20 cellular contexts compared by ENCODE assay signal in the genomic region with DNA sequence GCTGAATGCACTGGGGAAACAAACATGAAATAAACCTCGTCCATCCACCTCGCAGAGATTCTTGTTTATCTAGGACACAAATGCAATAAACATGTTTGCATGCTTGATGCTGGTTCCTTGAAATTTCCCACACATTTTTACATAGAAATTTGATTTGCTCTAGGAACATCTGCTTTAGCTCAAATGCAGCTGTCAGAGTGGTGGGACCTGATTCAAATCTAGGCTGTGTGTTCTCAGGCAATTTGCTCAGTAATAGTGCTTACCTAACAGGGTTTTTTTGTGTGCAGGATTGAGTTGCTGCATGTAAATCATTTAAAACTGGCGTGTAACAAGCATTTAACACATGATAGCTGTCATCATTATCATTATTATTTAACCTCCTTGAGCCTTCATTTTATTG.
DNase-seq lines count a peak whose midpoint lies in the region; ATAC-seq and TF ChIP-seq lines count a peak whose summit lies in the region.
"Had no signal": no experiment of that assay in that cellular context is flagged by ENCODE, and none has a peak within 500 bp of the region (broad histone marks: within the 10 kb centered on the region; RNA-seq: fewer than 3 reads in every experiment).

No MANE protein-coding gene starts in this region.

- no peak for TF ChIP-seq CTCF in BE2C (IDR thresholded peaks at IDR 0.05; ENCODE audit: low read depth, low read length)
- TF ChIP-seq CTCF in fibroblast of pulmonary artery (IDR thresholded peaks at IDR 0.05; ENCODE audit: low read length, missing control alignments), result no peak

- H3K27ac Mint-ChIP-seq in activated CD4-positive, alpha-beta T cell treated with anti-CD3 and anti-CD28 coated beads, Interleukin-2, amount 10 ng/mL, durations not matched to agents 7 days and 5 days, result no peak overlapping the region
- H3K27ac Mint-ChIP-seq: CD4-positive, alpha-beta T cell; GM23338; H9 had no signal

- peaks cover 7% of the 10 kb centered on the region for H3K27me3 Mint-ChIP-seq in activated CD4-positive, alpha-beta T cell treated with anti-CD3 and anti-CD28 coated beads, Interleukin-2, amount 10 ng/mL, durations not matched to agents 7 days and 5 days
- H3K27me3 Mint-ChIP-seq: CD8-positive, alpha-beta memory T cell had no signal

- H3K27me3 ChIP-seq in BE2C, result no peaks in the 10 kb centered on the region
- H3K27me3 ChIP-seq: BLaER1 had no signal

- no peaks in the 10 kb centered on the region for H3K9me3 Mint-ChIP-seq in activated CD4-positive, alpha-beta T cell treated with anti-CD3 and anti-CD28 coated beads, Interleukin-2, amount 10 ng/mL, durations not matched to agents 7 days and 5 days

- DNase-seq in BE2C, result peak; percentile 49
- peak; percentile 18 for DNase-seq in fibroblast of pulmonary artery (ENCODE audit: low read depth)
- peak; percentile 24 for DNase-seq in left kidney (ENCODE audit: low read depth, low spot score)
- no peak for DNase-seq in activated CD4-positive, alpha-beta T cell treated with anti-CD3 and anti-CD28 coated beads, Interleukin-2, amount 50 U/mL, for 4 hours
- DNase-seq in activated CD4-positive, alpha-beta T cell treated with anti-CD3 and anti-CD28 coated beads, Interleukin-2, amount 10 ng/mL, durations not matched to agents 7 days and 5 days, result no peak
- DNase-seq in DMS114 treated with DMSO at 0.1 percent for 48 hours (lab: John Stamatoyannopoulos, UW; ENCODE audit: unreplicated experiment), result no peak
- DNase-seq: 8988T; ACHN; CD4-positive, alpha-beta T cell; CD8-positive, alpha-beta memory T cell; DMS 273 treated with DMSO at 0.1 percent for 48 hours; DMS53; DMS79 treated with DMSO at 0.1 percent for 48 hours; GF-D8; H9 had no signal

- peaks cover 13% of the 10 kb centered on the region for H3K4me1 ChIP-seq in BE2C
- H3K4me1 ChIP-seq: A549, BLaER1 had no signal

- H3K36me3 Mint-ChIP-seq in activated CD4-positive, alpha-beta T cell treated with anti-CD3 and anti-CD28 coated beads, Interleukin-2, amount 10 ng/mL, durations not matched to agents 7 days and 5 days (ENCODE audit: low read depth), result no peaks in the 10 kb centered on the region

- POLR2A ChIA-PET in activated CD4-positive, alpha-beta T cell treated with anti-CD3 and anti-CD28 coated beads, Interleukin-2, amount 10 ng/mL, durations not matched to agents 7 days and 5 days (lab: Charles Lee), result no interaction called here

- no peaks in the 10 kb centered on the region for H3K9me3 ChIP-seq in BE2C
- H3K9me3 ChIP-seq: A549 had no signal

- ATAC-seq in SK-N-SH treated with all-trans-retinoic acid at 6 μM for 48 hours, result no peak
- ATAC-seq: A549, GM23338, HCT116 had no signal

- H3K4me3 Mint-ChIP-seq in activated CD4-positive, alpha-beta T cell treated with anti-CD3 and anti-CD28 coated beads, Interleukin-2, amount 10 ng/mL, durations not matched to agents 7 days and 5 days, result no peak overlapping the region
- H3K4me3 Mint-ChIP-seq: CD4-positive, alpha-beta T cell; CD8-positive, alpha-beta memory T cell; GM23338; H9 had no signal

- H3K4me1 Mint-ChIP-seq in activated CD4-positive, alpha-beta T cell treated with anti-CD3 and anti-CD28 coated beads, Interleukin-2, amount 10 ng/mL, durations not matched to agents 7 days and 5 days, result no peaks in the 10 kb centered on the region
- H3K4me1 Mint-ChIP-seq: CD8-positive, alpha-beta memory T cell; GM23338; H9 had no signal

- CTCF ChIA-PET in activated CD4-positive, alpha-beta T cell treated with anti-CD3 and anti-CD28 coated beads, Interleukin-2, amount 10 ng/mL, durations not matched to agents 7 days and 5 days (lab: Charles Lee), result no interaction called here

- H3K4me3 ChIP-seq in BE2C (ENCODE audit: low read depth, low read length), result no peak overlapping the region
- H3K4me3 ChIP-seq in fibroblast of pulmonary artery (replicated peaks; ENCODE audit: low read depth, low read length), result no peak overlapping the region
- H3K4me3 ChIP-seq: A549, BLaER1, GM23338 had no signal

- H3K36me3 ChIP-seq in BE2C, result no peaks in the 10 kb centered on the region
- H3K36me3 ChIP-seq: BLaER1 had no signal

TF ChIP-seq in SK-N-SH treated with all-trans-retinoic acid at 6 μM for 48 hours, 23 proteins besides CTCF, POLR2A, EP300 and RAD21:
- TF ChIP-seq RARB (CRISPR knock-in tag; IDR thresholded peaks at IDR 0.05) (no peak), TCF4 (CRISPR knock-in tag; IDR thresholded peaks at IDR 0.05; ENCODE audit: borderline replicate concordance) (peak; percentile 43)

Comparison
In these comparisons a context has a peak if more than half of its experiments do, and no peak if none do; other contexts are left out.
1. DNase-seq: peak in BE2C (single experiment), fibroblast of pulmonary artery (single experiment) and left kidney (single experiment); none in activated CD4-positive, alpha-beta T cell treated with anti-CD3 and anti-CD28 coated beads, Interleukin-2, amount 50 U/mL, for 4 hours (0 of 2), activated CD4-positive, alpha-beta T cell treated with anti-CD3 and anti-CD28 coated beads, Interleukin-2, amount 10 ng/mL, durations not matched to agents 7 days and 5 days (single experiment) and DMS114 treated with DMSO at 0.1 percent for 48 hours (single experiment).